Comparison of ENCODE assay signal across 1 cellular context in the genomic region with DNA sequence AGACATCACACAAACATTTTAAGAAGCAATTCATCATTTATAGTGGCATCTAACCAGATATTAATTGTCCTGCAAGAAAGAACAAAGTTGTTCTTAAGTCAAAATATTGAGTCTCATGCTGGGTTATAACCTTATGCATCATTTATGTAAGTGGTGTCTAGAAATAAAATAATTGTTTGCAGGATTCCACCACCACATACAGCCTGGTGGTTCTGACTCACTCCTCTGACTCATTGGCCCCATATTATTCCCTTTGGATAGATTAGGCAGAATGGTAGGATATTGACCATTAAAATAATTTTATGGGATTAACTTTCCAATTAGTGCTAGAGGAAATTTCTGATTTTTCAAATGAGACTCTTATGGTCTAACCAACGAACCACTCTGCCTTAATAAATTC.
TF ChIP-seq lines count a peak whose summit lies in the region.

No MANE protein-coding gene starts in this region.

TF ChIP-seq in IMR-90, 13 proteins besides CTCF, POLR2A, EP300 and RAD21:
- TF ChIP-seq FOS (IDR thresholded peaks at IDR 0.05; ENCODE audit: low read depth, low read length) (peak; percentile 66), MXI1 (IDR thresholded peaks at IDR 0.05; ENCODE audit: borderline replicate concordance, low read depth, low read length) (no peak), BHLHE40 (IDR thresholded peaks at IDR 0.05; ENCODE audit: low read depth, low read length) (peak; percentile 29)
